1 cellular context compared by ENCODE assay signal in the genomic region with DNA sequence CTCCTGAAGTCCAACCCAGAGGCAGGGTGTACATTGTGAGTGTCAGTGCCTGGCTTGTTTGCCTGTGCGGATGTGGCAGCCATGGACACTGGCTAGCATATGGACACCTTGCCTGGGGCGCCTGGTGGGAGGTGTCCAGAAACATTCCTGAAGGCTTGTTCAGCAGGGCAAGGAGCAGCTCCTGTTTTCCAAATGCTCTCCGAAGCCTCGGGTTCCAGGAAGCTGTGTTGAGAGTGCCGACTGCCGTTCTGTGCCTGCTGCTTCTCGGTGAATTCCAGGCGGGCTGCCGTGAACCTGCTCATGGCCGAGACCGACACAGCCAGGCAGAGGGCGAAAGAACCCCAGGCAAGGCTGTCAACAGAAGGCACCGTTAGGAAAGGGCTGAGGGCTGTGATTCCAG.
TF ChIP-seq lines count a peak whose summit lies in the region.

No MANE protein-coding gene starts in this region.

TF ChIP-seq in K562, 482 proteins besides CTCF, POLR2A, EP300 and RAD21:
- TF ChIP-seq, protein P1, sequence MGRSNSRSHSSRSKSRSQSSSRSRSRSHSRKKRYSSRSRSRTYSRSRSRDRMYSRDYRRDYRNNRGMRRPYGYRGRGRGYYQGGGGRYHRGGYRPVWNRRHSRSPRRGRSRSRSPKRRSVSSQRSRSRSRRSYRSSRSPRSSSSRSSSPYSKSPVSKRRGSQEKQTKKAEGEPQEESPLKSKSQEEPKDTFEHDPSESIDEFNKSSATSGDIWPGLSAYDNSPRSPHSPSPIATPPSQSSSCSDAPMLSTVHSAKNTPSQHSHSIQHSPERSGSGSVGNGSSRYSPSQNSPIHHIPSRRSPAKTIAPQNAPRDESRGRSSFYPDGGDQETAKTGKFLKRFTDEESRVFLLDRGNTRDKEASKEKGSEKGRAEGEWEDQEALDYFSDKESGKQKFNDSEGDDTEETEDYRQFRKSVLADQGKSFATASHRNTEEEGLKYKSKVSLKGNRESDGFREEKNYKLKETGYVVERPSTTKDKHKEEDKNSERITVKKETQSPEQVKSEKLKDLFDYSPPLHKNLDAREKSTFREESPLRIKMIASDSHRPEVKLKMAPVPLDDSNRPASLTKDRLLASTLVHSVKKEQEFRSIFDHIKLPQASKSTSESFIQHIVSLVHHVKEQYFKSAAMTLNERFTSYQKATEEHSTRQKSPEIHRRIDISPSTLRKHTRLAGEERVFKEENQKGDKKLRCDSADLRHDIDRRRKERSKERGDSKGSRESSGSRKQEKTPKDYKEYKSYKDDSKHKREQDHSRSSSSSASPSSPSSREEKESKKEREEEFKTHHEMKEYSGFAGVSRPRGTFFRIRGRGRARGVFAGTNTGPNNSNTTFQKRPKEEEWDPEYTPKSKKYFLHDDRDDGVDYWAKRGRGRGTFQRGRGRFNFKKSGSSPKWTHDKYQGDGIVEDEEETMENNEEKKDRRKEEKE (IDR thresholded peaks at IDR 0.05; ENCODE audit: borderline replicate concordance in 1 of 2, control insufficient read depth in 1 of 2, low read depth in 2 of 2, low read length in 1 of 2), result no peak
- TF ChIP-seq SPI1 (IDR thresholded peaks at IDR 0.05; ENCODE audit: borderline replicate concordance, low read depth, low read length), result peak; percentile 15; the same call in 1 of the 2 replicates
